ENCODE assay signal across 17 cellular contexts in genomic region chr2:239331560-239331959, GRCh38.
DNase-seq lines count a peak whose midpoint lies in the region; ATAC-seq and TF ChIP-seq lines count a peak whose summit lies in the region.
"Had no signal": no experiment of that assay in that cellular context is flagged by ENCODE, and none has a peak within 500 bp of the region (broad histone marks: within the 10 kb centered on the region; RNA-seq: fewer than 3 reads in every experiment).

No MANE protein-coding gene starts in this region.

- DNase-seq in left ventricle myocardium inferior, result no peak
- no peak for DNase-seq in right cardiac atrium
- no peak for DNase-seq in activated T-helper 1 cell treated with anti-CD3 and anti-CD28 coated beads, Interleukin-12 subunit alpha, Interleukin-12 subunit beta, Interleukin-2, Interleukin-4 antibody, amounts not matched to agents 30 ng/mL and 10 ng/mL and 1 ng/mL, durations not matched to agents 14 hours and 24 hours and 36 hours (ENCODE audit: low spot score)
- DNase-seq in transverse colon, result no peak
- no peak for DNase-seq in GM10248 (ENCODE audit: extremely low spot score)
- DNase-seq: activated CD4-positive, alpha-beta T cell treated with anti-CD3 and anti-CD28 coated beads, Interleukin-2, amount 50 U/mL, for 48 hours; amygdala; central memory CD4-positive, alpha-beta T cell; COR-L47; effector CD8-positive, alpha-beta T cell; MV-4-11; NCI-H2029; SW 1271 had no signal

- 83% methylated on average over 24 of the region's 24 CpGs for WGBS in right cardiac atrium
- WGBS in transverse colon (ENCODE audit: low coverage in 1 of 2), 2 donors, result 90 to 100% methylated on average over 2 to 24 of the region's 24 CpGs

- H3K4me3 ChIP-seq in left ventricle myocardium inferior, result peak overlapping the region; percentile 35
- H3K4me3 ChIP-seq in right cardiac atrium (ENCODE audit: low read length), result no peak overlapping the region
- peak overlapping the region in 1 of 2 donors; percentile 28 for H3K4me3 ChIP-seq in muscle layer of colon (ENCODE audit: low read depth in 1 of 2, low read length in 2 of 2)
- H3K4me3 ChIP-seq in transverse colon, result no peak overlapping the region

- no peak for TF ChIP-seq EP300 in transverse colon (IDR thresholded peaks at IDR 0.05; ENCODE audit: low read depth)

- ATAC-seq in right cardiac atrium, result no peak
- no peak for ATAC-seq in HG02571 (IDR thresholded peaks at IDR 0.05; ENCODE audit: unreplicated experiment)
- no peak for ATAC-seq in GM21528 (IDR thresholded peaks at IDR 0.05; ENCODE audit: low FRiP score, unreplicated experiment)

- TF ChIP-seq CTCF in left ventricle myocardium inferior (IDR thresholded peaks at IDR 0.05; ENCODE audit: borderline replicate concordance), result no peak
- TF ChIP-seq CTCF in transverse colon (IDR thresholded peaks at IDR 0.05), result no peak
- TF ChIP-seq CTCF in GM10248 (IDR thresholded peaks at IDR 0.05; ENCODE audit: control extremely low read depth, extremely low read depth, low read depth, missing control alignments), result no peak

- H3K27ac ChIP-seq in left ventricle myocardium inferior (replicated peaks) (peak overlapping the region; percentile 95), right cardiac atrium (ENCODE audit: low read length) (no peak overlapping the region), muscle layer of colon (ENCODE audit: low read depth, low read length) (peak overlapping the region; percentile 90), transverse colon (peak overlapping the region; percentile 74 to 90 (median 82))

- H3K4me1 ChIP-seq in left ventricle myocardium inferior, result peaks cover 66% of the 10 kb centered on the region
- H3K4me1 ChIP-seq in right cardiac atrium (ENCODE audit: control insufficient read depth, insufficient read depth, low read length), result peaks cover 21% of the 10 kb centered on the region
- peaks cover 69% of the 10 kb centered on the region for H3K4me1 ChIP-seq in muscle layer of colon (ENCODE audit: insufficient read depth, low read length)
- H3K4me1 ChIP-seq in transverse colon, result peaks cover 31 to 38% (median 35%) of the 10 kb centered on the region in 4 donors

- H3K27me3 Mint-ChIP-seq in activated T-helper 1 cell treated with anti-CD3 and anti-CD28 coated beads, Interleukin-12 subunit alpha, Interleukin-12 subunit beta, Interleukin-2, Interleukin-4 antibody, amounts not matched to agents 30 ng/mL and 10 ng/mL and 1 ng/mL, durations not matched to agents 14 hours and 24 hours and 36 hours (ENCODE audit: insufficient read depth), result no peaks in the 10 kb centered on the region

- no peak for TF ChIP-seq POLR2A in transverse colon (IDR thresholded peaks at IDR 0.05)

- peaks cover 48% of the 10 kb centered on the region for H3K4me1 Mint-ChIP-seq in activated T-helper 1 cell treated with anti-CD3 and anti-CD28 coated beads, Interleukin-12 subunit alpha, Interleukin-12 subunit beta, Interleukin-2, Interleukin-4 antibody, amounts not matched to agents 30 ng/mL and 10 ng/mL and 1 ng/mL, durations not matched to agents 14 hours and 24 hours and 36 hours (ENCODE audit: low read depth)

- H3K9me3 Mint-ChIP-seq in activated T-helper 1 cell treated with anti-CD3 and anti-CD28 coated beads, Interleukin-12 subunit alpha, Interleukin-12 subunit beta, Interleukin-2, Interleukin-4 antibody, amounts not matched to agents 30 ng/mL and 10 ng/mL and 1 ng/mL, durations not matched to agents 14 hours and 24 hours and 36 hours, result no peaks in the 10 kb centered on the region
- H3K9me3 Mint-ChIP-seq: IgD-negative memory B cell had no signal

- in situ Hi-C loops in transverse colon (cut with MboI; ENCODE audit: low pct_ligation_motif_present in 1 of 4, low pct_unique_long_range_greater_than_20kb in 1 of 4, low sequenced_read_pairs in 3 of 4), result no loop called here

- POLR2A ChIA-PET in GM10248 (lab: Yijun Ruan, JAX), result no interaction called here

- H3K27ac Mint-ChIP-seq in activated T-helper 1 cell treated with anti-CD3 and anti-CD28 coated beads, Interleukin-12 subunit alpha, Interleukin-12 subunit beta, Interleukin-2, Interleukin-4 antibody, amounts not matched to agents 30 ng/mL and 10 ng/mL and 1 ng/mL, durations not matched to agents 14 hours and 24 hours and 36 hours, result no peak overlapping the region
- H3K27ac Mint-ChIP-seq: IgD-negative memory B cell had no signal

- intact Hi-C loops in left ventricle myocardium inferior (cut with micrococcal nuclease) (no loop called here), right cardiac atrium (cut with DNase I) (no loop called here), transverse colon (cut with DNase I; ENCODE audit: low total_unique reads) (no loop called here)
- intact Hi-C loops in activated T-helper 1 cell treated with anti-CD3 and anti-CD28 coated beads, Interleukin-12 subunit alpha, Interleukin-12 subunit beta, Interleukin-2, Interleukin-4 antibody, amounts not matched to agents 30 ng/mL and 10 ng/mL and 1 ng/mL, durations not matched to agents 14 hours and 24 hours and 36 hours (cut with micrococcal nuclease), result no loop called here

- H3K36me3 ChIP-seq in left ventricle myocardium inferior (no peaks in the 10 kb centered on the region), muscle layer of colon (ENCODE audit: insufficient read depth, low read length) (no peaks in the 10 kb centered on the region), transverse colon (no peaks in the 10 kb centered on the region)

- H3K27me3 ChIP-seq in left ventricle myocardium inferior (ENCODE audit: low read depth), result no peaks in the 10 kb centered on the region
- H3K27me3 ChIP-seq in right cardiac atrium (ENCODE audit: control insufficient read depth, insufficient read depth), result no peaks in the 10 kb centered on the region
- H3K27me3 ChIP-seq in muscle layer of colon (ENCODE audit: control insufficient read depth in 1 of 2, insufficient read depth in 2 of 2, low read length in 2 of 2), result no peaks in the 10 kb centered on the region
- H3K27me3 ChIP-seq in transverse colon, result no peaks in the 10 kb centered on the region

- peaks cover 5% of the 10 kb centered on the region for H3K36me3 Mint-ChIP-seq in activated T-helper 1 cell treated with anti-CD3 and anti-CD28 coated beads, Interleukin-12 subunit alpha, Interleukin-12 subunit beta, Interleukin-2, Interleukin-4 antibody, amounts not matched to agents 30 ng/mL and 10 ng/mL and 1 ng/mL, durations not matched to agents 14 hours and 24 hours and 36 hours (ENCODE audit: low read depth)

- CTCF ChIA-PET in GM10248 (lab: Yijun Ruan, JAX), result no interaction called here

- no peaks in the 10 kb centered on the region for H3K9me3 ChIP-seq in left ventricle myocardium inferior (replicated peaks)
- H3K9me3 ChIP-seq in right cardiac atrium (ENCODE audit: control insufficient read depth, low read length), result no peaks in the 10 kb centered on the region
- H3K9me3 ChIP-seq in muscle layer of colon (ENCODE audit: low read length), result no peaks in the 10 kb centered on the region
- H3K9me3 ChIP-seq in transverse colon, result no peaks in the 10 kb centered on the region

- H3K9ac ChIP-seq in muscle layer of colon (ENCODE audit: low read length), result peak overlapping the region; percentile 5

- H3K4me3 Mint-ChIP-seq in activated T-helper 1 cell treated with anti-CD3 and anti-CD28 coated beads, Interleukin-12 subunit alpha, Interleukin-12 subunit beta, Interleukin-2, Interleukin-4 antibody, amounts not matched to agents 30 ng/mL and 10 ng/mL and 1 ng/mL, durations not matched to agents 14 hours and 24 hours and 36 hours, result peak overlapping the region; percentile 19
- H3K4me3 Mint-ChIP-seq: IgD-negative memory B cell had no signal
